In genomic region chr15:43516801-43517353, GRCh38 we compare ENCODE assay signal across 10 cellular contexts. TPM values are rescaled to one million over a fixed set of nuclear protein-coding genes. Genes with fewer than 3 reads are reported as not detected.
DNase-seq lines count a peak whose midpoint lies in the region; ATAC-seq and TF ChIP-seq lines count a peak whose summit lies in the region.
"Had no signal": no experiment of that assay in that cellular context is flagged by ENCODE, and none has a peak within 500 bp of the region (broad histone marks: within the 10 kb centered on the region; RNA-seq: fewer than 3 reads in every experiment).

No MANE protein-coding gene starts in this region.

- H3K36me3 ChIP-seq in SJCRH30: peaks cover 13% of the 10 kb centered on the region

- peak; percentile 54 for DNase-seq in EL
- peak; percentile 64 to 74 for DNase-seq in SJCRH30
- DNase-seq in fibroblast of villous mesenchyme (ENCODE audit: low read depth): peak; percentile 45
- no peak for DNase-seq in sciatic nerve (ENCODE audit: low spot score)
- no peak for DNase-seq in activated CD4-positive, alpha-beta T cell treated with anti-CD3 and anti-CD28 coated beads, Interleukin-2, amount 50 U/mL, for 48 hours
- DNase-seq in foreskin melanocyte: no peak
- no peak for DNase-seq in cerebellar nuclear complex (lab: John Stamatoyannopoulos, UW)
- DNase-seq: cortex of kidney, SIG-M5 had no signal

- peak overlapping the region; percentile 86 for H3K27ac ChIP-seq in SJCRH30

- no peak for TF ChIP-seq CTCF in fibroblast of villous mesenchyme (IDR thresholded peaks at IDR 0.05; ENCODE audit: insufficient read depth, low read depth, low read length)

- H3K4me1 ChIP-seq in SJCRH30: peaks cover 40% of the 10 kb centered on the region

- intact Hi-C loops in sciatic nerve (cut with DNase I): no loop called here

- peak; percentile 41 for ATAC-seq in sciatic nerve
- no peak for ATAC-seq in HG02571 (IDR thresholded peaks at IDR 0.05; ENCODE audit: unreplicated experiment)

- H3K27me3 ChIP-seq in SJCRH30: no peaks in the 10 kb centered on the region

- H3K9me3 ChIP-seq in SJCRH30 (replicated peaks): no peaks in the 10 kb centered on the region

- peak overlapping the region; percentile 65 for H3K4me3 ChIP-seq in SJCRH30
- H3K4me3 ChIP-seq in fibroblast of villous mesenchyme (ENCODE audit: low read depth, low read length): peak overlapping the region; percentile 89

RNA-seq across cellular contexts. Expression of gene MAP1A, which starts 0.5 kb away (rescaled TPM):
- 10.1 and 10.3 TPM in 2 replicates for total RNA-seq in SJCRH30 (2014; rRNA removed; shearing (Covaris generic))
- 60.9 and 65.7 TPM in 2 replicates for total RNA-seq in fibroblast of villous mesenchyme
- total RNA-seq in sciatic nerve: 32.4 TPM

RNA-seq across cellular contexts. Expression of gene TP53BP1, which starts 23.9 kb away (rescaled TPM):
- 44.1 and 44.6 TPM in 2 replicates for total RNA-seq in SJCRH30 (2014; rRNA removed; shearing (Covaris generic))
- total RNA-seq in fibroblast of villous mesenchyme (83.4 and 94.1 TPM in 2 replicates), sciatic nerve (60.6 TPM)

Comparison
In these comparisons a context has a peak if more than half of its experiments do, and no peak if none do; other contexts are left out.
1. DNase-seq: peak in EL (single experiment), SJCRH30 (2 of 2) and fibroblast of villous mesenchyme (single experiment); none in sciatic nerve (single experiment), activated CD4-positive, alpha-beta T cell treated with anti-CD3 and anti-CD28 coated beads, Interleukin-2, amount 50 U/mL, for 48 hours (0 of 2), foreskin melanocyte (single experiment) and cerebellar nuclear complex (0 of 2).